Comparison of ENCODE assay signal across 8 cellular contexts in genomic region chr2:112275887-112276773, GRCh38. TPM values are rescaled to one million over a fixed set of nuclear protein-coding genes. Genes with fewer than 3 reads are reported as not detected.
DNase-seq lines count a peak whose midpoint lies in the region; ATAC-seq and TF ChIP-seq lines count a peak whose summit lies in the region.

No MANE protein-coding gene starts in this region.

- peak overlapping the region; percentile 98 for H3K4me3 ChIP-seq in Caco-2 (ENCODE audit: low read depth, low read length)
- peak overlapping the region; percentile 98 for H3K4me3 ChIP-seq in OCI-LY3 (ENCODE audit: low read length)
- H3K4me3 ChIP-seq in epithelial cell of esophagus (ENCODE audit: low read length) = peak overlapping the region; percentile 86
- H3K4me3 ChIP-seq in mucosa of descending colon = peak overlapping the region; percentile 70

- peak overlapping the region; percentile 79; the same call in 1 of the 2 replicates for H2AFZ ChIP-seq in OCI-LY3 (ENCODE audit: low read depth, low read length)

- POLR2A ChIA-PET in Caco-2 (lab: Charles Lee) = interaction anchor here (0.6 kb wide), 1 partner anchor 222 kb away, joined by 3 read pairs; no protein-coding TSS in a partner anchor

- H3K4me1 ChIP-seq in Caco-2 (no peaks in the 10 kb centered on the region), OCI-LY3 (ENCODE audit: low read length) (peaks cover 8% of the 10 kb centered on the region), mucosa of descending colon (ENCODE audit: low read depth) (peaks cover 4% of the 10 kb centered on the region)

- peak overlapping the region; percentile 75 for H3K4me2 ChIP-seq in OCI-LY3 (ENCODE audit: low read length)

- H3K4me1 Mint-ChIP-seq in Caco-2 (ENCODE audit: low read depth, unreplicated experiment) = peaks cover 7% of the 10 kb centered on the region

- H4K20me1 ChIP-seq in OCI-LY3 (ENCODE audit: insufficient read depth, low read length) = no peaks in the 10 kb centered on the region

- H3K27ac Mint-ChIP-seq in Caco-2 (ENCODE audit: unreplicated experiment) = peak overlapping the region; percentile 93

- H3K9me3 Mint-ChIP-seq in Caco-2 (ENCODE audit: unreplicated experiment) = no peaks in the 10 kb centered on the region

- peak; percentile 93 to 96 for DNase-seq in Caco-2
- DNase-seq in HUDEP-2 (lab: John Stamatoyannopoulos, UW; ENCODE audit: unreplicated experiment in 76 of 76) = peak in 75 of 76 experiments; percentile 19 to 85 (median 69)
- peak; percentile 77 for DNase-seq in activated T-cell treated with anti-CD3 and anti-CD28 coated beads for 24 hours (ENCODE audit: low read depth)
- DNase-seq in epithelial cell of esophagus (ENCODE audit: low read depth) = peak; percentile 84
- peak; percentile 86 to 88 (median 88) for DNase-seq in mucosa of descending colon
- DNase-seq in stimulated activated CD8-positive, alpha-beta memory T cell treated with anti-CD3 and anti-CD28 coated beads, Interleukin-4, amount 100 ng/mL, for 1 hour (ENCODE audit: low read depth in 2 of 2, low spot score in 1 of 2) = peak; percentile 72 to 73

- peaks cover 14% of the 10 kb centered on the region for H3K79me2 ChIP-seq in OCI-LY3 (ENCODE audit: low read length)

- H3K36me3 ChIP-seq in Caco-2 (ENCODE audit: control insufficient read depth, insufficient read depth, low read length) (no peaks in the 10 kb centered on the region), OCI-LY3 (replicated peaks; ENCODE audit: low read depth, low read length) (no peaks in the 10 kb centered on the region), mucosa of descending colon (ENCODE audit: low read depth) (no peaks in the 10 kb centered on the region)

- TF ChIP-seq CTCF in Caco-2 (IDR thresholded peaks at IDR 0.05; ENCODE audit: insufficient read depth in 1 of 2, low read depth in 1 of 2, low read length in 1 of 2, severe bottlenecking in 1 of 2, unreplicated experiment in 1 of 2) = no peak
- no peak for TF ChIP-seq CTCF in OCI-LY3 (IDR thresholded peaks at IDR 0.05; ENCODE audit: low read depth, low read length)
- no peak for TF ChIP-seq CTCF in epithelial cell of esophagus (IDR thresholded peaks at IDR 0.05; ENCODE audit: insufficient read depth, low read depth, low read length, missing control alignments)
- TF ChIP-seq CTCF in mucosa of descending colon (IDR thresholded peaks at IDR 0.05) = no peak

- H3K27me3 ChIP-seq in Caco-2 (replicated peaks; ENCODE audit: control insufficient read depth, insufficient read depth, low read length) = no peaks in the 10 kb centered on the region
- no peaks in the 10 kb centered on the region for H3K27me3 ChIP-seq in OCI-LY3 (ENCODE audit: low read depth, low read length)

- H3K27ac ChIP-seq in OCI-LY3 (ENCODE audit: low read length) = peak overlapping the region; percentile 97

- peak; percentile 52 for ATAC-seq in GM21390 (IDR thresholded peaks at IDR 0.05; ENCODE audit: unreplicated experiment)
- peak; percentile 81 for ATAC-seq in mucosa of descending colon

- H3K4me3 Mint-ChIP-seq in Caco-2 (ENCODE audit: unreplicated experiment) = peak overlapping the region; percentile 81

- H3K27me3 Mint-ChIP-seq in Caco-2 (ENCODE audit: insufficient read depth, unreplicated experiment) = no peaks in the 10 kb centered on the region

- no peaks in the 10 kb centered on the region for H3K9me3 ChIP-seq in Caco-2
- H3K9me3 ChIP-seq in OCI-LY3 (ENCODE audit: insufficient read depth, low read length) = no peaks in the 10 kb centered on the region
- no peaks in the 10 kb centered on the region for H3K9me3 ChIP-seq in mucosa of descending colon

- peaks cover 12% of the 10 kb centered on the region for H3K36me3 Mint-ChIP-seq in Caco-2 (ENCODE audit: insufficient read depth, unreplicated experiment)

- intact Hi-C loops in Caco-2 (cut with micrococcal nuclease; ENCODE audit: unreplicated experiment) = loop anchor here (1.0 kb wide), 1 partner anchor 25 kb away; no protein-coding TSS in a partner anchor
- intact Hi-C loops in mucosa of descending colon (cut with DNase I, micrococcal nuclease) = no loop called here

- H3K9ac ChIP-seq in OCI-LY3 (ENCODE audit: low read length) = peak overlapping the region; percentile 100

- CTCF ChIA-PET in Caco-2 (lab: Charles Lee) = no interaction called here

- TSS peak; percentile 68 for BruUV-seq in Caco-2 (replicated peaks; lab: Mats Ljungman, UMichigan)

RNA-seq across cellular contexts. Expression of gene ZC3H6, which starts 0.7 kb away (rescaled TPM):
- total RNA-seq in Caco-2 (2022) (1.9 and 3.2 TPM in 2 replicates), mucosa of descending colon (10 to 100 TPM in 2 of 3 donors, 1 to 10 TPM in 1; 8.8 to 20.3 (median 10.9) TPM)

RNA-seq across cellular contexts. Expression of gene ZC3H8, which starts 21.3 kb away (rescaled TPM):
- total RNA-seq in Caco-2 (2022) = 17.6 and 19.9 TPM in 2 replicates
- total RNA-seq in mucosa of descending colon = 10 to 100 TPM in 1 of 3 donors, 1 to 10 TPM in 2; 8.7 to 13.6 (median 9.6) TPM

Comparison
In these comparisons a context has a peak if more than half of its experiments do, and no peak if none do; other contexts are left out.
1. Peak in every context shown above with its lines: DNase-seq, ATAC-seq, H3K4me3 ChIP-seq and H3K27ac ChIP-seq.